Comparison of ENCODE assay signal across 19 cellular contexts in the genomic region with DNA sequence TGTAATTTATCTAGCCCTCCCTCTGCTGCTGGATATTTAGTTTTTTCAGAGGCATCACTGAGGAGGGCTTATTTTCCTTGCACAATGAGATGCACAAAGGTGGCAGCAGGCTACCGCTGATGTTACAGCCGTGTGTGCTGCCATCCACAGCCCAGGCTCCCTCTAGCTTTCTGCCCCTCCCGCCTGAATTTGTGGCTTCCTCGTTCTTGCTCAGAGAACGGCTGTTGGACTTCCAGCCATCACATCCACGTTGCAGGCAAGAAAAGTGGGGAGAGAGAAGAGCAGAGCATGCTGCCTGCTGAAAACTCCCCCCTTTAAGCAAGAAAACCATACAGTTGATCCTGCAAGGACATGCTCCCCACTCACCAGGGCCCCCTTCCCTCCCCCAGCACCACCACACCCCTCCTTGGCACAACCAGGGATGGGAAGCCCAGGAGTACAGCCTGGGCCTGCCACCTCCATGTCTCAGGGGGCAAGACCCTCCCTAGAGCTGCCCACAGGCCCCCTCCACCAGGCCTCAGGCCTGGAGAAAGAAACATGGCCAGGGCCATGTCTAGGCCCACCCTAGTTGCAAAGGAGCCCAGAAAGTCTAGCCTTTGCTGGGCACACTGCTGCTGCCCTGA.
DNase-seq lines count a peak whose midpoint lies in the region; ATAC-seq, FAIRE-seq and TF ChIP-seq lines count a peak whose summit lies in the region.
"Had no signal": no experiment of that assay in that cellular context is flagged by ENCODE, and none has a peak within 500 bp of the region (broad histone marks: within the 10 kb centered on the region; RNA-seq: fewer than 3 reads in every experiment).

No MANE protein-coding gene starts in this region.

- H3K9me3 ChIP-seq in tibial nerve = no peaks in the 10 kb centered on the region
- H3K9me3 ChIP-seq in colonic mucosa = no peaks in the 10 kb centered on the region
- H3K9me3 ChIP-seq: esophagus muscularis mucosa had no signal

- peaks cover 20% of the 10 kb centered on the region for H3K27me3 Mint-ChIP-seq in activated naive CD8-positive, alpha-beta T cell treated with anti-CD3 and anti-CD28 coated beads, Interleukin-2, amount 10 ng/mL, durations not matched to agents 7 days and 5 days
- peaks cover 13% of the 10 kb centered on the region for H3K27me3 Mint-ChIP-seq in activated naive CD8-positive, alpha-beta T cell treated with anti-CD3 and anti-CD28 coated beads, Interleukin-2, amount 50 U/mL, for 24 hours

- no peaks in the 10 kb centered on the region for H3K27me3 ChIP-seq in tibial nerve
- no peaks in the 10 kb centered on the region for H3K27me3 ChIP-seq in colonic mucosa
- H3K27me3 ChIP-seq: esophagus muscularis mucosa, hepatocyte had no signal

- DNase-seq in activated naive CD8-positive, alpha-beta T cell treated with anti-CD3 and anti-CD28 coated beads, Interleukin-2, amount 10 ng/mL, durations not matched to agents 7 days and 5 days = no peak
- no peak for DNase-seq in activated naive CD8-positive, alpha-beta T cell treated with anti-CD3 and anti-CD28 coated beads, Interleukin-2, amount 50 U/mL, for 24 hours
- DNase-seq in RCC 7860 (ENCODE audit: low spot score) (peak; percentile 50), islet precursor cell (peak; percentile 46), tibial nerve (ENCODE audit: low spot score in 2 of 2) (no peak), colonic mucosa (no peak)
- DNase-seq: activated naive CD4-positive, alpha-beta T cell; stimulated activated CD4-positive, alpha-beta T cell treated with anti-CD3 and anti-CD28 coated beads, Interleukin-12 subunit alpha, Interleukin-12 subunit beta, amount 100 ng/mL, for 4 hours; stimulated activated naive CD4-positive, alpha-beta T cell had no signal

- no peak overlapping the region for H3K4me3 Mint-ChIP-seq in activated naive CD8-positive, alpha-beta T cell treated with anti-CD3 and anti-CD28 coated beads, Interleukin-2, amount 10 ng/mL, durations not matched to agents 7 days and 5 days
- H3K4me3 Mint-ChIP-seq in activated naive CD8-positive, alpha-beta T cell treated with anti-CD3 and anti-CD28 coated beads, Interleukin-2, amount 50 U/mL, for 24 hours = no peak overlapping the region

- TF ChIP-seq POLR2A in tibial nerve (IDR thresholded peaks at IDR 0.05) = no peak

- no peak overlapping the region for H3K4me3 ChIP-seq in tibial nerve
- no peak overlapping the region for H3K4me3 ChIP-seq in colonic mucosa
- H3K4me3 ChIP-seq: dorsolateral prefrontal cortex, esophagus muscularis mucosa, hepatocyte had no signal

- no peaks in the 10 kb centered on the region for H3K36me3 Mint-ChIP-seq in activated naive CD8-positive, alpha-beta T cell treated with anti-CD3 and anti-CD28 coated beads, Interleukin-2, amount 10 ng/mL, durations not matched to agents 7 days and 5 days
- no peaks in the 10 kb centered on the region for H3K36me3 Mint-ChIP-seq in activated naive CD8-positive, alpha-beta T cell treated with anti-CD3 and anti-CD28 coated beads, Interleukin-2, amount 50 U/mL, for 24 hours (ENCODE audit: low read depth)

- ATAC-seq in activated naive CD8-positive, alpha-beta T cell treated with anti-CD3 and anti-CD28 coated beads, Interleukin-2, amount 10 ng/mL, durations not matched to agents 7 days and 5 days (ENCODE audit: low read depth) = peak; percentile 74
- ATAC-seq in activated naive CD8-positive, alpha-beta T cell treated with anti-CD3 and anti-CD28 coated beads, Interleukin-2, amount 50 U/mL, for 24 hours = no peak
- ATAC-seq in GM21825 (IDR thresholded peaks at IDR 0.05; ENCODE audit: unreplicated experiment) = no peak
- no peak for ATAC-seq in HG02798 (IDR thresholded peaks at IDR 0.05; ENCODE audit: poor library complexity, unreplicated experiment)
- ATAC-seq: HCT116, SK-N-SH treated with all-trans-retinoic acid at 6 μM for 48 hours had no signal

- intact Hi-C loops in colonic mucosa (cut with DNase I) = no loop called here

- no peaks in the 10 kb centered on the region for H3K9me3 Mint-ChIP-seq in activated naive CD8-positive, alpha-beta T cell treated with anti-CD3 and anti-CD28 coated beads, Interleukin-2, amount 10 ng/mL, durations not matched to agents 7 days and 5 days
- no peaks in the 10 kb centered on the region for H3K9me3 Mint-ChIP-seq in activated naive CD8-positive, alpha-beta T cell treated with anti-CD3 and anti-CD28 coated beads, Interleukin-2, amount 50 U/mL, for 24 hours

- H3K4me1 Mint-ChIP-seq in activated naive CD8-positive, alpha-beta T cell treated with anti-CD3 and anti-CD28 coated beads, Interleukin-2, amount 10 ng/mL, durations not matched to agents 7 days and 5 days = peaks cover 2% of the 10 kb centered on the region
- H3K4me1 Mint-ChIP-seq in activated naive CD8-positive, alpha-beta T cell treated with anti-CD3 and anti-CD28 coated beads, Interleukin-2, amount 50 U/mL, for 24 hours = no peaks in the 10 kb centered on the region

- no peak overlapping the region for H3K9ac ChIP-seq in colonic mucosa (ENCODE audit: low read depth in 2 of 2, low read length in 2 of 2)

- POLR2A ChIA-PET in activated naive CD8-positive, alpha-beta T cell treated with anti-CD3 and anti-CD28 coated beads, Interleukin-2, amount 10 ng/mL, durations not matched to agents 7 days and 5 days (lab: Charles Lee) = no interaction called here

- H3K27ac ChIP-seq in tibial nerve (no peak overlapping the region), colonic mucosa (no peak overlapping the region)
- H3K27ac ChIP-seq: dorsolateral prefrontal cortex, esophagus muscularis mucosa, hepatocyte, VCaP had no signal

- no peaks in the 10 kb centered on the region for H3K36me3 ChIP-seq in tibial nerve
- no peaks in the 10 kb centered on the region for H3K36me3 ChIP-seq in colonic mucosa
- H3K36me3 ChIP-seq: esophagus muscularis mucosa had no signal

- FAIRE-seq in RCC 7860 (lab: Jason Lieb, UNC) = no peak
- FAIRE-seq: G401.6 had no signal

- TF ChIP-seq CTCF in tibial nerve (IDR thresholded peaks at IDR 0.05) = no peak
- no peak for TF ChIP-seq CTCF in colonic mucosa (IDR thresholded peaks at IDR 0.05)

- no peak overlapping the region for H3K27ac Mint-ChIP-seq in activated naive CD8-positive, alpha-beta T cell treated with anti-CD3 and anti-CD28 coated beads, Interleukin-2, amount 10 ng/mL, durations not matched to agents 7 days and 5 days
- H3K27ac Mint-ChIP-seq in activated naive CD8-positive, alpha-beta T cell treated with anti-CD3 and anti-CD28 coated beads, Interleukin-2, amount 50 U/mL, for 24 hours = no peak overlapping the region
- H3K27ac Mint-ChIP-seq: progenitor cell of endocrine pancreas had no signal

- H3K4me1 ChIP-seq in tibial nerve = peaks cover 0 to 31% (median 0%) of the 10 kb centered on the region in 4 donors
- no peaks in the 10 kb centered on the region for H3K4me1 ChIP-seq in colonic mucosa

- TF ChIP-seq EP300 in tibial nerve (IDR thresholded peaks at IDR 0.05) = no peak

- WGBS in tibial nerve, 2 donors = 42 to 49% methylated on average over 6 of the region's 6 CpGs

Comparison
In these comparisons a context has a peak if more than half of its experiments do, and no peak if none do; other contexts are left out.
1. DNase-seq: peak in RCC 7860 (single experiment) and islet precursor cell (single experiment); none in activated naive CD8-positive, alpha-beta T cell treated with anti-CD3 and anti-CD28 coated beads, Interleukin-2, amount 10 ng/mL, durations not matched to agents 7 days and 5 days (single experiment), activated naive CD8-positive, alpha-beta T cell treated with anti-CD3 and anti-CD28 coated beads, Interleukin-2, amount 50 U/mL, for 24 hours (single experiment), tibial nerve (0 of 2) and colonic mucosa (single experiment).